ENCODE assay signal across 1 cellular context in genomic region chr10:4243169-4243568, GRCh38.
TF ChIP-seq lines count a peak whose summit lies in the region.

No MANE protein-coding gene starts in this region.

TF ChIP-seq in IMR-90, 13 proteins besides CTCF, POLR2A, EP300 and RAD21:
- no peak for TF ChIP-seq NFE2L2 (IDR thresholded peaks at IDR 0.05; ENCODE audit: low read depth, low read length)
- no peak for TF ChIP-seq RCOR1 (IDR thresholded peaks at IDR 0.05; ENCODE audit: insufficient replicate concordance, low read length)
- TF ChIP-seq CHD1 (IDR thresholded peaks at IDR 0.05; ENCODE audit: low read depth, low read length), result peak; percentile 69; the same call in 1 of the 2 replicates
